In the genomic region with DNA sequence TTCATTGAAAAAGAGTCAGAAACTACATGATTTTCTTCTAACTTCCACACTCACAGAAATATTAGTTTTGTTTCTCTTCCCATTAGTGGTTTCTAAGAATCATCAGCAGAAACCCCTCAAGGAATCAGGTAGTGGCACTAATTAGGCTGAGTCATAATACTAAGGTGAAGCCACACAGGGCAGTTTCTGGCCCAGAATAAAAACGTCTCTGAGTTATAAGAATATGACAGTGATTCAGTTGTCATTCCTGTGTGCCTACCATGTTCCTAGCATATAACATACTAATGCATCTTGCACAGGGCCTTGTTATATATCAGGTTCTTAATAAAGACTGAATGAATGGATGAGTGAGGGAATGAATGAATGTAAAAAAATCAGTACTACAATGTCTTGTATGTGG, we compare ENCODE assay signal across 13 cellular contexts.
DNase-seq lines count a peak whose midpoint lies in the region; ATAC-seq and TF ChIP-seq lines count a peak whose summit lies in the region.
"Had no signal": no experiment of that assay in that cellular context is flagged by ENCODE, and none has a peak within 500 bp of the region (broad histone marks: within the 10 kb centered on the region; RNA-seq: fewer than 3 reads in every experiment).

No MANE protein-coding gene starts in this region.

- H3K79me2 ChIP-seq in OCI-LY3 (ENCODE audit: low read length) = no peaks in the 10 kb centered on the region

- DNase-seq in right lobe of liver = no peak
- no peak for DNase-seq in prostate gland (ENCODE audit: low spot score)
- DNase-seq in HuH-7.5 (ENCODE audit: low spot score) = no peak
- DNase-seq in GM10266 (ENCODE audit: extremely low spot score) = no peak
- DNase-seq: activated T-cell treated with anti-CD3 and anti-CD28 coated beads, Interleukin-2, amount 50 U/mL, for 72 hours; erythroblast; NCI-H510A treated with DMSO at 0.1 percent for 48 hours; transverse colon had no signal

- 67% methylated on average over 1 of the region's 1 CpG for WGBS in right lobe of liver (ENCODE audit: insufficient coverage, low coverage, low lambda C conversion rate, missing lambda C conversion rate)
- 75% methylated on average over 1 of the region's 1 CpG for WGBS in prostate gland

- H3K9ac ChIP-seq in OCI-LY3 (ENCODE audit: low read length) = no peak overlapping the region; the same call in 1 of the 2 replicates

- peaks cover 74% of the 10 kb centered on the region for H3K4me1 ChIP-seq in OCI-LY3 (ENCODE audit: low read length)
- H3K4me1 ChIP-seq in right lobe of liver = peaks cover 0 to 5% (median 2%) of the 10 kb centered on the region in 4 donors
- no peaks in the 10 kb centered on the region for H3K4me1 ChIP-seq in prostate gland (replicated peaks)
- H3K4me1 ChIP-seq: transverse colon had no signal

- H3K4me3 ChIP-seq in OCI-LY3 (ENCODE audit: low read length) (peak overlapping the region; percentile 31; the same call in 1 of the 2 replicates), right lobe of liver (no peak overlapping the region), prostate gland (no peak overlapping the region)
- H3K4me3 ChIP-seq: breast epithelium, transverse colon had no signal

- H3K4me2 ChIP-seq in OCI-LY3 (ENCODE audit: low read length) = peak overlapping the region; percentile 75

- ATAC-seq in GM18519 (IDR thresholded peaks at IDR 0.05; ENCODE audit: low FRiP score, unreplicated experiment) (peak; percentile 65), GM21381 (IDR thresholded peaks at IDR 0.05; ENCODE audit: unreplicated experiment) (peak; percentile 60), HG02973 (IDR thresholded peaks at IDR 0.05; ENCODE audit: unreplicated experiment) (peak; percentile 64), right lobe of liver (no peak)
- ATAC-seq: activated T-cell treated with anti-CD3 and anti-CD28 coated beads, Interleukin-2, amount 50 U/mL, for 72 hours had no signal

- peaks cover 12% of the 10 kb centered on the region for H3K9me3 ChIP-seq in OCI-LY3 (ENCODE audit: insufficient read depth, low read length)
- H3K9me3 ChIP-seq in right lobe of liver = no peaks in the 10 kb centered on the region
- no peaks in the 10 kb centered on the region for H3K9me3 ChIP-seq in prostate gland
- H3K9me3 ChIP-seq: breast epithelium, transverse colon had no signal

- H2AFZ ChIP-seq in OCI-LY3 (ENCODE audit: low read depth, low read length) = no peak overlapping the region

- H3K36me3 ChIP-seq in OCI-LY3 (replicated peaks; ENCODE audit: low read depth, low read length) (peaks cover 9% of the 10 kb centered on the region), right lobe of liver (no peaks in the 10 kb centered on the region), prostate gland (no peaks in the 10 kb centered on the region)
- H3K36me3 ChIP-seq: breast epithelium, transverse colon had no signal

- no peak for TF ChIP-seq CTCF in OCI-LY3 (IDR thresholded peaks at IDR 0.05; ENCODE audit: low read depth, low read length)
- no peak for TF ChIP-seq CTCF in right lobe of liver (IDR thresholded peaks at IDR 0.05)
- TF ChIP-seq CTCF in prostate gland (IDR thresholded peaks at IDR 0.05) = no peak
- no peak for TF ChIP-seq CTCF in GM10266 (IDR thresholded peaks at IDR 0.05; ENCODE audit: control insufficient read depth, insufficient read depth, low read depth, missing control alignments)

- peak overlapping the region; percentile 88 for H3K27ac ChIP-seq in OCI-LY3 (ENCODE audit: low read length)
- H3K27ac ChIP-seq in right lobe of liver = no peak overlapping the region
- no peak overlapping the region for H3K27ac ChIP-seq in prostate gland
- H3K27ac ChIP-seq: breast epithelium, transverse colon had no signal

- TF ChIP-seq POLR2A in right lobe of liver (IDR thresholded peaks at IDR 0.05) = no peak
- no peak for TF ChIP-seq POLR2A in prostate gland (IDR thresholded peaks at IDR 0.05)

- no peaks in the 10 kb centered on the region for H4K20me1 ChIP-seq in OCI-LY3 (ENCODE audit: insufficient read depth, low read length)

- intact Hi-C loops in right lobe of liver (cut with DNase I) = no loop called here
- intact Hi-C loops in prostate gland (cut with DNase I) = no loop called here

- H3K27me3 ChIP-seq in OCI-LY3 (ENCODE audit: low read depth, low read length) = no peaks in the 10 kb centered on the region
- H3K27me3 ChIP-seq in right lobe of liver = no peaks in the 10 kb centered on the region
- H3K27me3 ChIP-seq in prostate gland (replicated peaks; ENCODE audit: insufficient read depth) = no peaks in the 10 kb centered on the region
- H3K27me3 ChIP-seq: breast epithelium, transverse colon had no signal

Comparison
In these comparisons a context has a peak if more than half of its experiments do, and no peak if none do; other contexts are left out.
1. ATAC-seq: peak in GM18519 (single experiment), GM21381 (single experiment) and HG02973 (single experiment); none in right lobe of liver (0 of 4).